24 cellular contexts compared by ENCODE assay signal in the genomic region with DNA sequence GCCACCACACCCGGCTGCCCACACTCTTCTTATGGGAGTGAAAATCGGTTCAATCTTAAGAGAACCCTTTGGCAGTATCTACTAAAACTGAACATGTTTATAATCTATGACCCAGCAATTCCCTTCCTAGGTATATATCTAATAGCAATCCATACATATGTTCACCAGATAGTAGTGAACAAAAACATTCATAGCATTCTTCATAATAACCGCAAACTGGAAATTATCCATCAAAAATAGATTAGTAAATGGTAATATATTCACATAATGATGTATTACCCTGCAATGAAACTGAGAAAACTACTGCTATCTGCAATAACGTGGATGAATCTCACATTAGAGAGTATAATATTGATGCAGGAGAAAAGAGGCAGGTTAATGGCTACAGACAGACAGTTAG.
"Had no signal": no experiment of that assay in that cellular context is flagged by ENCODE, and none has a peak within 500 bp of the region (broad histone marks: within the 10 kb centered on the region; RNA-seq: fewer than 3 reads in every experiment).

No MANE protein-coding gene starts in this region.

- FAIRE-seq: colon, endothelial cell of umbilical vein, frontal cortex, islet of Langerhans, keratinocyte had no signal

- H3K36me3 ChIP-seq: esophagus muscularis mucosa, gastroesophageal sphincter, heart left ventricle, left lung, lower lobe of right lung had no signal

- H3K4me2 ChIP-seq: hepatocyte had no signal

- DNase-seq: dermis blood vessel endothelial cell; dorsolateral prefrontal cortex; effector CD4-positive, alpha-beta T cell; effector memory CD4-positive, alpha-beta T cell; foreskin keratinocyte; heart left ventricle; hypothalamus; left cardiac atrium; left lung; left ventricle myocardium superior; lower lobe of right lung; mesenchymal stem cell; mucosa of descending colon; naive B cell; naive thymus-derived CD8-positive, alpha-beta T cell had no signal

- ATAC-seq: foreskin keratinocyte; gastroesophageal sphincter; heart left ventricle; left cardiac atrium; left lung; left ventricle myocardium superior; lower lobe of right lung; mucosa of descending colon; naive thymus-derived CD8-positive, alpha-beta T cell had no signal

- H3K9me3 ChIP-seq: esophagus muscularis mucosa, gastroesophageal sphincter, heart left ventricle, left lung, lower lobe of right lung, mucosa of descending colon had no signal

- H3K4me3 ChIP-seq: coronary artery, dorsolateral prefrontal cortex, esophagus muscularis mucosa, gastroesophageal sphincter, heart left ventricle, hepatocyte, left lung, lower lobe of right lung, mucosa of descending colon had no signal

- H3K27ac ChIP-seq: coronary artery, dorsolateral prefrontal cortex, esophagus muscularis mucosa, foreskin keratinocyte, gastroesophageal sphincter, heart left ventricle, hepatocyte, left lung, lower lobe of right lung had no signal

- H3K4me1 ChIP-seq: foreskin keratinocyte, left lung, lower lobe of right lung had no signal

- H3K27me3 ChIP-seq: dorsolateral prefrontal cortex, esophagus muscularis mucosa, foreskin keratinocyte, gastroesophageal sphincter, heart left ventricle, hepatocyte had no signal

- H3K79me2 ChIP-seq: hepatocyte had no signal

- H2AFZ ChIP-seq: hepatocyte had no signal
